Comparison of ENCODE assay signal across 2 cellular contexts in the genomic region with DNA sequence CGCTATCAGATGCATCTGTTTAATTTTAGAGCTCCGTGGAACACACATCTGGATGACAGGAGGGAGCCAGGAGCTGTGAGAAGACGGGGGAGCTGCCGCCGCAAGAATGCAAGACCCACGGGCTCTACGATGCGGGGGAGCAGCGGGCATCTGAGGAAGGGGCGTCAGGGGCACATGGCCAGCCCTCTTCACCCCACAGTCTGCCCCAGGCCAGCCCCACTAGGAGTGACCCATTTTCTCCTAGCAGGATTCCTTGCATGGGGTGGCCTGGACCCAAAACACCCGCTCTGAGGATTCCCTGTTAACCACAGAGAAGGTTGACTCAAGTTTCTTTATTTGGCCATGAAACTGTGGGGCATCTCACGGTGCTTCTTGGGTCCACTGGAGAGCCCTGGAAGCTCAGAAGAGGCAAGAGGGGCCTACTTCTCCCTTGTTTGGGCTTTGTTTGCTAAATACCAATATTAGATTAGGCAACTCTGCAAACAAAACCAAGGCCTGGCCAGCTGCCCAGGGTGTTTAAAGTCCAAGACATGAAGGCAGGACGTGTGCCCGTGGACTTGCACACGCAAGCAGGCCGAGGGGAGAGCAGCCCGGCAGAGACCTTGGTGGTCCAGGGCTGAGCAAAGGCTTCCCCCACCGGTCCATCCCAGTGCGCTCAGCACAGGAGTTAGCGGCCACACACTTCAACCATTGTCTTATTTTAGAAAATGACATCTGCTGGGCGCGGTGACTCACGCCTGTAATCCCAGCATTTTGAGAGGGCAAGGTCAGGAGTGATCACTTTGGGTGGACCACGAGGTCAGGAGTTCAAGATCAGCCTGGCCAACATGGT.
TF ChIP-seq lines count a peak whose summit lies in the region.

No MANE protein-coding gene starts in this region.

TF ChIP-seq in K562, 482 proteins besides CTCF, POLR2A, EP300 and RAD21 (continued from another document):
- TF ChIP-seq, protein P1, sequence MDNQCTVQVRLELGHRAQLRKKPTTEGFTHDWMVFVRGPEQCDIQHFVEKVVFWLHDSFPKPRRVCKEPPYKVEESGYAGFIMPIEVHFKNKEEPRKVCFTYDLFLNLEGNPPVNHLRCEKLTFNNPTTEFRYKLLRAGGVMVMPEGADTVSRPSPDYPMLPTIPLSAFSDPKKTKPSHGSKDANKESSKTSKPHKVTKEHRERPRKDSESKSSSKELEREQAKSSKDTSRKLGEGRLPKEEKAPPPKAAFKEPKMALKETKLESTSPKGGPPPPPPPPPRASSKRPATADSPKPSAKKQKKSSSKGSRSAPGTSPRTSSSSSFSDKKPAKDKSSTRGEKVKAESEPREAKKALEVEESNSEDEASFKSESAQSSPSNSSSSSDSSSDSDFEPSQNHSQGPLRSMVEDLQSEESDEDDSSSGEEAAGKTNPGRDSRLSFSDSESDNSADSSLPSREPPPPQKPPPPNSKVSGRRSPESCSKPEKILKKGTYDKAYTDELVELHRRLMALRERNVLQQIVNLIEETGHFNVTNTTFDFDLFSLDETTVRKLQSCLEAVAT (IDR thresholded peaks at IDR 0.05): peak in 1 of 2 experiments; percentile 13; a peak in 1 of 4 replicates
- no peak for TF ChIP-seq ATF1 (CRISPR knock-in tag; IDR thresholded peaks at IDR 0.05)
- TF ChIP-seq ATF1 (tag; IDR thresholded peaks at IDR 0.05): no peak; the same call in 1 of the 2 replicates
- TF ChIP-seq ZNF644 (tag; IDR thresholded peaks at IDR 0.05; ENCODE audit: low read depth): peak; percentile 41
- peak; percentile 75; the same call in 1 of the 2 replicates for TF ChIP-seq MTA3 (IDR thresholded peaks at IDR 0.05; ENCODE audit: borderline replicate concordance)
- TF ChIP-seq, protein P2, sequence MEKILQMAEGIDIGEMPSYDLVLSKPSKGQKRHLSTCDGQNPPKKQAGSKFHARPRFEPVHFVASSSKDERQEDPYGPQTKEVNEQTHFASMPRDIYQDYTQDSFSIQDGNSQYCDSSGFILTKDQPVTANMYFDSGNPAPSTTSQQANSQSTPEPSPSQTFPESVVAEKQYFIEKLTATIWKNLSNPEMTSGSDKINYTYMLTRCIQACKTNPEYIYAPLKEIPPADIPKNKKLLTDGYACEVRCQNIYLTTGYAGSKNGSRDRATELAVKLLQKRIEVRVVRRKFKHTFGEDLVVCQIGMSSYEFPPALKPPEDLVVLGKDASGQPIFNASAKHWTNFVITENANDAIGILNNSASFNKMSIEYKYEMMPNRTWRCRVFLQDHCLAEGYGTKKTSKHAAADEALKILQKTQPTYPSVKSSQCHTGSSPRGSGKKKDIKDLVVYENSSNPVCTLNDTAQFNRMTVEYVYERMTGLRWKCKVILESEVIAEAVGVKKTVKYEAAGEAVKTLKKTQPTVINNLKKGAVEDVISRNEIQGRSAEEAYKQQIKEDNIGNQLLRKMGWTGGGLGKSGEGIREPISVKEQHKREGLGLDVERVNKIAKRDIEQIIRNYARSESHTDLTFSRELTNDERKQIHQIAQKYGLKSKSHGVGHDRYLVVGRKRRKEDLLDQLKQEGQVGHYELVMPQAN (IDR thresholded peaks at IDR 0.05; ENCODE audit: borderline replicate concordance): no peak
- TF ChIP-seq, protein P3, sequence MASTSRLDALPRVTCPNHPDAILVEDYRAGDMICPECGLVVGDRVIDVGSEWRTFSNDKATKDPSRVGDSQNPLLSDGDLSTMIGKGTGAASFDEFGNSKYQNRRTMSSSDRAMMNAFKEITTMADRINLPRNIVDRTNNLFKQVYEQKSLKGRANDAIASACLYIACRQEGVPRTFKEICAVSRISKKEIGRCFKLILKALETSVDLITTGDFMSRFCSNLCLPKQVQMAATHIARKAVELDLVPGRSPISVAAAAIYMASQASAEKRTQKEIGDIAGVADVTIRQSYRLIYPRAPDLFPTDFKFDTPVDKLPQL (IDR thresholded peaks at IDR 0.05; ENCODE audit: extremely low read depth, insufficient read length): no peak
- no peak for TF ChIP-seq MCM3 (IDR thresholded peaks at IDR 0.05)
- TF ChIP-seq MTA2 (IDR thresholded peaks at IDR 0.05; ENCODE audit: low read depth): 0 out of 2 replicates have a peak, but pooled peaks have one; percentile 29

TF ChIP-seq in HepG2, 621 proteins besides CTCF, POLR2A, EP300 and RAD21 (continued from another document and continues in another):
- TF ChIP-seq ZSCAN31 (CRISPR knock-in tag; IDR thresholded peaks at IDR 0.05; ENCODE audit: low read depth): peak; percentile 51; the same call in 1 of the 2 replicates
- no peak for TF ChIP-seq HNRNPH1 (optimal IDR thresholded peaks at IDR 0.05; ENCODE audit: low read depth, low read length)
- TF ChIP-seq SMARCC2 (IDR thresholded peaks at IDR 0.05): peak; percentile 73; the same call in 1 of the 2 replicates
- TF ChIP-seq, protein P4, sequence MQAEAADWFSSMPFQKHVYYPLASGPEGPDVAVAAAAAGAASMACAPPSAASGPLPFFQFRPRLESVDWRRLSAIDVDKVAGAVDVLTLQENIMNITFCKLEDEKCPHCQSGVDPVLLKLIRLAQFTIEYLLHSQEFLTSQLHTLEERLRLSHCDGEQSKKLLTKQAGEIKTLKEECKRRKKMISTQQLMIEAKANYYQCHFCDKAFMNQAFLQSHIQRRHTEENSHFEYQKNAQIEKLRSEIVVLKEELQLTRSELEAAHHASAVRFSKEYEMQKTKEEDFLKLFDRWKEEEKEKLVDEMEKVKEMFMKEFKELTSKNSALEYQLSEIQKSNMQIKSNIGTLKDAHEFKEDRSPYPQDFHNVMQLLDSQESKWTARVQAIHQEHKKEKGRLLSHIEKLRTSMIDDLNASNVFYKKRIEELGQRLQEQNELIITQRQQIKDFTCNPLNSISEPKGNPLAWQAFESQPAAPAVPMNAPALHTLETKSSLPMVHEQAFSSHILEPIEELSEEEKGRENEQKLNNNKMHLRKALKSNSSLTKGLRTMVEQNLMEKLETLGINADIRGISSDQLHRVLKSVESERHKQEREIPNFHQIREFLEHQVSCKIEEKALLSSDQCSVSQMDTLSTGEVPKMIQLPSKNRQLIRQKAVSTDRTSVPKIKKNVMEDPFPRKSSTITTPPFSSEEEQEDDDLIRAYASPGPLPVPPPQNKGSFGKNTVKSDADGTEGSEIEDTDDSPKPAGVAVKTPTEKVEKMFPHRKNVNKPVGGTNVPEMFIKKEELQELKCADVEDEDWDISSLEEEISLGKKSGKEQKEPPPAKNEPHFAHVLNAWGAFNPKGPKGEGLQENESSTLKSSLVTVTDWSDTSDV (CRISPR knock-in tag; IDR thresholded peaks at IDR 0.05): no peak
- TF ChIP-seq, protein P5, sequence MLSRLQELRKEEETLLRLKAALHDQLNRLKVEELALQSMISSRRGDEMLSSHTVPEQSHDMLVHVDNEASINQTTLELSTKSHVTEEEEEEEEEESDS (CRISPR knock-in tag; IDR thresholded peaks at IDR 0.05; ENCODE audit: borderline replicate concordance): no peak
- peak; percentile 67; the same call in 1 of the 2 replicates for TF ChIP-seq ATF1 (CRISPR knock-in tag; IDR thresholded peaks at IDR 0.05)
- TF ChIP-seq, protein P6, sequence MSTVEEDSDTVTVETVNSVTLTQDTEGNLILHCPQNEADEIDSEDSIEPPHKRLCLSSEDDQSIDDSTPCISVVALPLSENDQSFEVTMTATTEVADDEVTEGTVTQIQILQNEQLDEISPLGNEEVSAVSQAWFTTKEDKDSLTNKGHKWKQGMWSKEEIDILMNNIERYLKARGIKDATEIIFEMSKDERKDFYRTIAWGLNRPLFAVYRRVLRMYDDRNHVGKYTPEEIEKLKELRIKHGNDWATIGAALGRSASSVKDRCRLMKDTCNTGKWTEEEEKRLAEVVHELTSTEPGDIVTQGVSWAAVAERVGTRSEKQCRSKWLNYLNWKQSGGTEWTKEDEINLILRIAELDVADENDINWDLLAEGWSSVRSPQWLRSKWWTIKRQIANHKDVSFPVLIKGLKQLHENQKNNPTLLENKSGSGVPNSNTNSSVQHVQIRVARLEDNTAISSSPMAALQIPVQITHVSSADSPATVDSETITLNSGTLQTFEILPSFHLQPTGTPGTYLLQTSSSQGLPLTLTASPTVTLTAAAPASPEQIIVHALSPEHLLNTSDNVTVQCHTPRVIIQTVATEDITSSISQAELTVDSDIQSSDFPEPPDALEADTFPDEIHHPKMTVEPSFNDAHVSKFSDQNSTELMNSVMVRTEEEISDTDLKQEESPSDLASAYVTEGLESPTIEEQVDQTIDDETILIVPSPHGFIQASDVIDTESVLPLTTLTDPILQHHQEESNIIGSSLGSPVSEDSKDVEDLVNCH (CRISPR knock-in tag; IDR thresholded peaks at IDR 0.05): no peak
- TF ChIP-seq, protein P7, sequence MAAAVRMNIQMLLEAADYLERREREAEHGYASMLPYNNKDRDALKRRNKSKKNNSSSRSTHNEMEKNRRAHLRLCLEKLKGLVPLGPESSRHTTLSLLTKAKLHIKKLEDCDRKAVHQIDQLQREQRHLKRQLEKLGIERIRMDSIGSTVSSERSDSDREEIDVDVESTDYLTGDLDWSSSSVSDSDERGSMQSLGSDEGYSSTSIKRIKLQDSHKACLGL (CRISPR knock-in tag; IDR thresholded peaks at IDR 0.05): peak; percentile 42; the same call in 1 of the 2 replicates
- TF ChIP-seq AKAP8 (CRISPR knock-in tag; IDR thresholded peaks at IDR 0.05): peak; percentile 76; the same call in 1 of the 2 replicates
- TF ChIP-seq U2AF2 (IDR thresholded peaks at IDR 0.05; ENCODE audit: low read depth, low read length): no peak
- TF ChIP-seq ZNF790 (CRISPR knock-in tag; IDR thresholded peaks at IDR 0.05; ENCODE audit: borderline replicate concordance): no peak
- peak; percentile 83 for TF ChIP-seq MIER2 (CRISPR knock-in tag; IDR thresholded peaks at IDR 0.05)
- peak; percentile 99 for TF ChIP-seq FOSL2 (CRISPR knock-in tag; IDR thresholded peaks at IDR 0.05)
- TF ChIP-seq ZNF607 (CRISPR knock-in tag; IDR thresholded peaks at IDR 0.05; ENCODE audit: borderline replicate concordance): peak; percentile 81; the same call in 1 of the 2 replicates
- TF ChIP-seq, protein P8, sequence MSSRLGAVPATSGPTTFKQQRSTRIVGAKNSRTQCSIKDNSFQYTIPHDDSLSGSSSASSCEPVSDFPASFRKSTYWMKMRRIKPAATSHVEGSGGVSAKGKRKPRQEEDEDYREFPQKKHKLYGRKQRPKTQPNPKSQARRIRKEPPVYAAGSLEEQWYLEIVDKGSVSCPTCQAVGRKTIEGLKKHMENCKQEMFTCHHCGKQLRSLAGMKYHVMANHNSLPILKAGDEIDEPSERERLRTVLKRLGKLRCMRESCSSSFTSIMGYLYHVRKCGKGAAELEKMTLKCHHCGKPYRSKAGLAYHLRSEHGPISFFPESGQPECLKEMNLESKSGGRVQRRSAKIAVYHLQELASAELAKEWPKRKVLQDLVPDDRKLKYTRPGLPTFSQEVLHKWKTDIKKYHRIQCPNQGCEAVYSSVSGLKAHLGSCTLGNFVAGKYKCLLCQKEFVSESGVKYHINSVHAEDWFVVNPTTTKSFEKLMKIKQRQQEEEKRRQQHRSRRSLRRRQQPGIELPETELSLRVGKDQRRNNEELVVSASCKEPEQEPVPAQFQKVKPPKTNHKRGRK (CRISPR knock-in tag; IDR thresholded peaks at IDR 0.05): no peak
- no peak for TF ChIP-seq SRY (CRISPR knock-in tag; IDR thresholded peaks at IDR 0.05)
- peak; percentile 93 for TF ChIP-seq NR2F6 (IDR thresholded peaks at IDR 0.05)
- TF ChIP-seq NR2F6 (CRISPR knock-in tag; IDR thresholded peaks at IDR 0.05): peak; percentile 94
- TF ChIP-seq ZSCAN12 (CRISPR knock-in tag; IDR thresholded peaks at IDR 0.05): peak; percentile 26; the same call in 1 of the 2 replicates
- TF ChIP-seq, protein P9, sequence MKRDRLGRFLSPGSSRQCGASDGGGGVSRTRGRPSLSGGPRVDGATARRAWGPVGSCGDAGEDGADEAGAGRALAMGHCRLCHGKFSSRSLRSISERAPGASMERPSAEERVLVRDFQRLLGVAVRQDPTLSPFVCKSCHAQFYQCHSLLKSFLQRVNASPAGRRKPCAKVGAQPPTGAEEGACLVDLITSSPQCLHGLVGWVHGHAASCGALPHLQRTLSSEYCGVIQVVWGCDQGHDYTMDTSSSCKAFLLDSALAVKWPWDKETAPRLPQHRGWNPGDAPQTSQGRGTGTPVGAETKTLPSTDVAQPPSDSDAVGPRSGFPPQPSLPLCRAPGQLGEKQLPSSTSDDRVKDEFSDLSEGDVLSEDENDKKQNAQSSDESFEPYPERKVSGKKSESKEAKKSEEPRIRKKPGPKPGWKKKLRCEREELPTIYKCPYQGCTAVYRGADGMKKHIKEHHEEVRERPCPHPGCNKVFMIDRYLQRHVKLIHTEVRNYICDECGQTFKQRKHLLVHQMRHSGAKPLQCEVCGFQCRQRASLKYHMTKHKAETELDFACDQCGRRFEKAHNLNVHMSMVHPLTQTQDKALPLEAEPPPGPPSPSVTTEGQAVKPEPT (CRISPR knock-in tag; IDR thresholded peaks at IDR 0.05; ENCODE audit: low read depth): no peak
- TF ChIP-seq, protein P10, sequence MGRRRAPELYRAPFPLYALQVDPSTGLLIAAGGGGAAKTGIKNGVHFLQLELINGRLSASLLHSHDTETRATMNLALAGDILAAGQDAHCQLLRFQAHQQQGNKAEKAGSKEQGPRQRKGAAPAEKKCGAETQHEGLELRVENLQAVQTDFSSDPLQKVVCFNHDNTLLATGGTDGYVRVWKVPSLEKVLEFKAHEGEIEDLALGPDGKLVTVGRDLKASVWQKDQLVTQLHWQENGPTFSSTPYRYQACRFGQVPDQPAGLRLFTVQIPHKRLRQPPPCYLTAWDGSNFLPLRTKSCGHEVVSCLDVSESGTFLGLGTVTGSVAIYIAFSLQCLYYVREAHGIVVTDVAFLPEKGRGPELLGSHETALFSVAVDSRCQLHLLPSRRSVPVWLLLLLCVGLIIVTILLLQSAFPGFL (CRISPR knock-in tag; IDR thresholded peaks at IDR 0.05): no peak
- TF ChIP-seq HOXA3 (CRISPR knock-in tag; IDR thresholded peaks at IDR 0.05): peak; percentile 92
- TF ChIP-seq, protein P11, sequence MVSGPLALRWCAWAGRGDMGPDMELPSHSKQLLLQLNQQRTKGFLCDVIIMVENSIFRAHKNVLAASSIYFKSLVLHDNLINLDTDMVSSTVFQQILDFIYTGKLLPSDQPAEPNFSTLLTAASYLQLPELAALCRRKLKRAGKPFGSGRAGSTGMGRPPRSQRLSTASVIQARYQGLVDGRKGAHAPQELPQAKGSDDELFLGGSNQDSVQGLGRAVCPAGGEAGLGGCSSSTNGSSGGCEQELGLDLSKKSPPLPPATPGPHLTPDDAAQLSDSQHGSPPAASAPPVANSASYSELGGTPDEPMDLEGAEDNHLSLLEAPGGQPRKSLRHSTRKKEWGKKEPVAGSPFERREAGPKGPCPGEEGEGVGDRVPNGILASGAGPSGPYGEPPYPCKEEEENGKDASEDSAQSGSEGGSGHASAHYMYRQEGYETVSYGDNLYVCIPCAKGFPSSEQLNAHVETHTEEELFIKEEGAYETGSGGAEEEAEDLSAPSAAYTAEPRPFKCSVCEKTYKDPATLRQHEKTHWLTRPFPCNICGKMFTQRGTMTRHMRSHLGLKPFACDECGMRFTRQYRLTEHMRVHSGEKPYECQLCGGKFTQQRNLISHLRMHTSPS (CRISPR knock-in tag; IDR thresholded peaks at IDR 0.05; ENCODE audit: low read depth): no peak
- TF ChIP-seq CENPX (CRISPR knock-in tag; IDR thresholded peaks at IDR 0.05): no peak
- peak; percentile 99 for TF ChIP-seq HDAC2 (CRISPR knock-in tag; IDR thresholded peaks at IDR 0.05)
- peak; percentile 83; the same call in 1 of the 2 replicates for TF ChIP-seq ZNF703 (CRISPR knock-in tag; IDR thresholded peaks at IDR 0.05; ENCODE audit: borderline replicate concordance)
- TF ChIP-seq NCOA1 (CRISPR knock-in tag; IDR thresholded peaks at IDR 0.05): peak; percentile 97
- TF ChIP-seq THAP11 (CRISPR knock-in tag; IDR thresholded peaks at IDR 0.05): peak; percentile 69
- peak; percentile 19; the same call in 1 of the 2 replicates for TF ChIP-seq ZNF598 (CRISPR knock-in tag; IDR thresholded peaks at IDR 0.05; ENCODE audit: borderline replicate concordance)
- TF ChIP-seq ZNF44 (CRISPR knock-in tag; IDR thresholded peaks at IDR 0.05): no peak; the same call in 1 of the 2 replicates
- no peak for TF ChIP-seq ZNF563 (CRISPR knock-in tag; IDR thresholded peaks at IDR 0.05)
- TF ChIP-seq KMT2A (CRISPR knock-in tag; IDR thresholded peaks at IDR 0.05): peak; percentile 58; the same call in 1 of the 2 replicates
- TF ChIP-seq, protein P12, sequence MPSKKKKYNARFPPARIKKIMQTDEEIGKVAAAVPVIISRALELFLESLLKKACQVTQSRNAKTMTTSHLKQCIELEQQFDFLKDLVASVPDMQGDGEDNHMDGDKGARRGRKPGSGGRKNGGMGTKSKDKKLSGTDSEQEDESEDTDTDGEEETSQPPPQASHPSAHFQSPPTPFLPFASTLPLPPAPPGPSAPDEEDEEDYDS (CRISPR knock-in tag; IDR thresholded peaks at IDR 0.05): peak; percentile 43; the same call in 1 of the 2 replicates
